Comparison of ENCODE assay signal across 13 cellular contexts in genomic region chr2:163655672-163656071, GRCh38.
"Had no signal": no experiment of that assay in that cellular context is flagged by ENCODE, and none has a peak within 500 bp of the region (broad histone marks: within the 10 kb centered on the region; RNA-seq: fewer than 3 reads in every experiment).

No MANE protein-coding gene starts in this region.

- H3K9me3 ChIP-seq: mucosa of descending colon, prostate gland, spleen, suprapubic skin had no signal

- H3K27me3 ChIP-seq: spleen, suprapubic skin had no signal

- H3K36me3 ChIP-seq: prostate gland, spleen, suprapubic skin had no signal

- ATAC-seq: effector memory CD8-positive, alpha-beta T cell; mucosa of descending colon; naive thymus-derived CD8-positive, alpha-beta T cell; sciatic nerve had no signal

- H3K27ac ChIP-seq: prostate gland, spleen, suprapubic skin had no signal

- H3K4me1 ChIP-seq: prostate gland had no signal

- DNase-seq: activated B cell treated with CpG ODN at 0.5 μM for 24 hours; activated CD4-positive, alpha-beta T cell treated with anti-CD3 and anti-CD28 coated beads, Interleukin-2, amount 10 ng/mL, durations not matched to agents 7 days and 5 days; activated CD8-positive, alpha-beta memory T cell treated with anti-CD3 and anti-CD28 coated beads for 24 hours; activated naive CD4-positive, alpha-beta T cell treated with Interleukin-2 at 50 U/mL for 16 hours; effector memory CD8-positive, alpha-beta T cell; mucosa of descending colon; naive thymus-derived CD8-positive, alpha-beta T cell; spleen; stimulated activated CD4-positive, alpha-beta T cell treated with anti-CD3 and anti-CD28 coated beads, Interleukin-1b, Interleukin-23, amount 100 ng/mL, for 48 hours; stimulated activated naive CD4-positive, alpha-beta T cell had no signal

- H3K4me3 ChIP-seq: mucosa of descending colon, prostate gland, spleen, suprapubic skin had no signal
